ENCODE assay signal across 1 cellular context in genomic region chr12:4648099-4648498, GRCh38.
TF ChIP-seq lines count a peak whose summit lies in the region.

No MANE protein-coding gene starts in this region.

TF ChIP-seq in H1, 55 proteins besides CTCF, POLR2A, EP300 and RAD21 (continued from another document):
- TF ChIP-seq ATF3 (IDR thresholded peaks at IDR 0.05; ENCODE audit: insufficient read depth, low read depth, low read length), result no peak
- no peak for TF ChIP-seq CTBP2 (IDR thresholded peaks at IDR 0.05; ENCODE audit: borderline replicate concordance, insufficient read depth, insufficient read length, low read length)
- TF ChIP-seq MAFK (IDR thresholded peaks at IDR 0.05; ENCODE audit: low read depth, low read length), result no peak
- TF ChIP-seq USF2 (IDR thresholded peaks at IDR 0.05; ENCODE audit: low read length), result no peak
